ENCODE assay signal across 1 cellular context in genomic region chr4:20251061-20251795, GRCh38.
TF ChIP-seq lines count a peak whose summit lies in the region.

No MANE protein-coding gene starts in this region.

TF ChIP-seq in GM12878, 131 proteins besides CTCF, POLR2A, EP300 and RAD21 (continued from another document):
- TF ChIP-seq ELK1 (IDR thresholded peaks at IDR 0.05; ENCODE audit: low read depth, low read length) (no peak), NKRF (conservative IDR thresholded peaks at IDR 0.05) (no peak), HDGF (IDR thresholded peaks at IDR 0.05) (no peak)
